19 cellular contexts compared by ENCODE assay signal in genomic region chr9:37353791-37354190, GRCh38.
"Had no signal": no experiment of that assay in that cellular context is flagged by ENCODE, and none has a peak within 500 bp of the region (broad histone marks: within the 10 kb centered on the region; RNA-seq: fewer than 3 reads in every experiment).

No MANE protein-coding gene starts in this region.

- H3K4me1 ChIP-seq: colonic mucosa, esophagus squamous epithelium, gastrocnemius medialis, neural progenitor cell, right atrium auricular region, sigmoid colon had no signal

- H3K27me3 ChIP-seq: colonic mucosa, esophagus squamous epithelium, gastrocnemius medialis, neural progenitor cell, ovary, right atrium auricular region, sigmoid colon had no signal

- H2AFZ ChIP-seq: neural progenitor cell had no signal

- H3K9ac ChIP-seq: neural progenitor cell had no signal

- H3K4me1 Mint-ChIP-seq: mesothelial cell of epicardium had no signal

- H3K9me3 Mint-ChIP-seq: mesothelial cell of epicardium; natural killer cell treated with Interleukin-12 subunit alpha and Interleukin-12 subunit beta and Interleukin-15 and Interleukin-18, amount 100 ng/mL, for 72 hours; neural progenitor cell had no signal

- H3K4me2 ChIP-seq: neural progenitor cell had no signal

- H3K4me3 ChIP-seq: colonic mucosa, esophagus squamous epithelium, gastrocnemius medialis, neural progenitor cell, ovary, right atrium auricular region, sigmoid colon, skin epidermis had no signal

- H3K27me3 Mint-ChIP-seq: natural killer cell treated with Interleukin-12 subunit alpha and Interleukin-12 subunit beta and Interleukin-15 and Interleukin-18, amount 100 ng/mL, for 72 hours had no signal

- ATAC-seq: gastrocnemius medialis; left lobe of liver; natural killer cell treated with Interleukin-12 subunit alpha and Interleukin-12 subunit beta and Interleukin-15 and Interleukin-18, amount 100 ng/mL, for 72 hours had no signal

- H3K27ac ChIP-seq: colonic mucosa, esophagus squamous epithelium, gastrocnemius medialis, neural progenitor cell, ovary, right atrium auricular region, sigmoid colon, skin epidermis had no signal

- H3K9me3 ChIP-seq: colonic mucosa, esophagus squamous epithelium, gastrocnemius medialis, ovary, right atrium auricular region, sigmoid colon had no signal

- H3K4me3 Mint-ChIP-seq: mesothelial cell of epicardium; natural killer cell treated with Interleukin-12 subunit alpha and Interleukin-12 subunit beta and Interleukin-15 and Interleukin-18, amount 100 ng/mL, for 72 hours; neural progenitor cell had no signal

- DNase-seq: colonic mucosa; dermis blood vessel endothelial cell; esophagus squamous epithelium; gastrocnemius medialis; islet precursor cell; mammary epithelial cell; nucleus accumbens; ovary; sigmoid colon; stimulated activated CD4-positive, alpha-beta T cell treated with anti-CD3 and anti-CD28 coated beads, Interleukin-2, amount 100 ng/mL, for 24 hours; stimulated activated CD4-positive, alpha-beta T cell treated with anti-CD3 and anti-CD28 coated beads, Interleukin-4, amount 100 ng/mL, for 4 hours; stimulated activated naive CD4-positive, alpha-beta T cell treated with Interleukin-2 at 50 U/mL for 16 hours; trophoblast cell had no signal

- H3K36me3 ChIP-seq: colonic mucosa, neural progenitor cell, ovary, right atrium auricular region had no signal

- H3K27ac Mint-ChIP-seq: mesothelial cell of epicardium; natural killer cell treated with Interleukin-12 subunit alpha and Interleukin-12 subunit beta and Interleukin-15 and Interleukin-18, amount 100 ng/mL, for 72 hours; neural progenitor cell had no signal
